In genomic region chr5:27275353-27275752, GRCh38 we compare ENCODE assay signal across 1 cellular context.
TF ChIP-seq lines count a peak whose summit lies in the region.

No MANE protein-coding gene starts in this region.

TF ChIP-seq in K562, 482 proteins besides CTCF, POLR2A, EP300 and RAD21 (continued from another document):
- no peak for TF ChIP-seq FOXO4 (CRISPR knock-in tag; IDR thresholded peaks at IDR 0.05)
- TF ChIP-seq CBFA2T3 (IDR thresholded peaks at IDR 0.05): 0 out of 2 replicates have a peak, but pooled peaks have one; percentile 4
- no peak for TF ChIP-seq ZBTB9 (CRISPR knock-in tag; IDR thresholded peaks at IDR 0.05)
- peak in 1 of 2 experiments; percentile 33; a peak in 1 of 4 replicates for TF ChIP-seq MLLT1 (IDR thresholded peaks at IDR 0.05)
